Comparison of ENCODE assay signal across 1 cellular context in the genomic region with DNA sequence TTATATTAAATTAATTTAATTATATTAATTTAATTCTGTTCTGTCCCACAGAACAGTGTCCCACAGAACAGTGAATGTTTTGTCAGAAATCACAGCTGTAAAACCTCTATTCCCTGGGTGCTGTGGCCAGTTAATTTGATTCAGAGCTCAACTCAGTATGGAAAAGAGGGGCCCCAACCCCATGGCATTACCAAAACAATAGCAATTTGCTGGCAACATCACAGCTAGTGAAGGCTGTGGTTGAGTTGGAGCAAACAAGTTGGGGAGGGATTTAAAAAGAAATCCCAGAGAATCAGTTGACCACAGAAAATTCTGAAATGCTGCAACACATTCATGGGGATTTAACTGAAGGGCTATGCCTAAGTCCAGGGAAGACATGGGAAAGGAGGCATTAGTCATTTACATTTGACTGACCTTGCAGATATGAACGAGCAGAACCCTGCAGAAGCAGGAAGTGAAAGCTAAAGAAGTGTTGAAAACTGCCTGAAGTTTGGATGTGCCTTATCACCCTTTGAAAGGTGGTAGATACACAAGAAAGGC.
TF ChIP-seq lines count a peak whose summit lies in the region.

No MANE protein-coding gene starts in this region.

TF ChIP-seq in H1, 55 proteins besides CTCF, POLR2A, EP300 and RAD21:
- TF ChIP-seq ZNF274 (IDR thresholded peaks at IDR 0.05; ENCODE audit: borderline replicate concordance, extremely low read depth, low read length), result no peak
- no peak for TF ChIP-seq CBX5 (IDR thresholded peaks at IDR 0.05; ENCODE audit: low read depth, low read length)
- TF ChIP-seq E2F6 (IDR thresholded peaks at IDR 0.05), result no peak
